In genomic region chr20:35122787-35123405, GRCh38 we compare ENCODE assay signal across 16 cellular contexts. TPM values are rescaled to one million over a fixed set of nuclear protein-coding genes. Genes with fewer than 3 reads are reported as not detected.
DNase-seq lines count a peak whose midpoint lies in the region; ATAC-seq, FAIRE-seq and TF ChIP-seq lines count a peak whose summit lies in the region.
"Had no signal": no experiment of that assay in that cellular context is flagged by ENCODE, and none has a peak within 500 bp of the region (broad histone marks: within the 10 kb centered on the region; RNA-seq: fewer than 3 reads in every experiment).

No MANE protein-coding gene starts in this region.

- H3K27me3 ChIP-seq in HepG2 (ENCODE audit: control insufficient read depth in 1 of 2, insufficient read depth in 2 of 2, low read length in 2 of 2) (no peaks in the 10 kb centered on the region), right lobe of liver (no peaks in the 10 kb centered on the region), HAP-1 (ENCODE audit: low read depth) (no peaks in the 10 kb centered on the region)

- H3K4me3 Mint-ChIP-seq in memory B cell (no peak overlapping the region), mesothelial cell of epicardium (no peak overlapping the region)
- H3K4me3 Mint-ChIP-seq: B cell; CD4-positive, alpha-beta T cell; GM23338 had no signal

- CTCF ChIA-PET in HepG2 (lab: Yijun Ruan, JAX; ENCODE audit: low intra/inter-chr PET ratio, low total read pairs): no interaction called here

- H3K27ac ChIP-seq in HepG2 (ENCODE audit: extremely low read length, insufficient read depth, low read length) (no peak overlapping the region), right lobe of liver (no peak overlapping the region)

- H3K4me1 ChIP-seq in HepG2 (ENCODE audit: insufficient read depth, low read length) (no peaks in the 10 kb centered on the region), right lobe of liver (peaks cover 0 to 3% (median 0%) of the 10 kb centered on the region in 4 donors), HAP-1 (no peaks in the 10 kb centered on the region)

- no peak for ATAC-seq in HepG2
- no peak for ATAC-seq in right lobe of liver
- ATAC-seq in memory B cell (ENCODE audit: low read depth): no peak
- no peak for ATAC-seq in GM19035 (IDR thresholded peaks at IDR 0.05; ENCODE audit: unreplicated experiment)
- ATAC-seq: GM12878, GM23338 had no signal

- intact Hi-C loops in HepG2 (cut with micrococcal nuclease; ENCODE audit: unreplicated experiment) (no loop called here), right lobe of liver (cut with DNase I) (no loop called here)

- POLR2A ChIA-PET in HepG2 (lab: Yijun Ruan, JAX): no interaction called here

- H3K9me3 ChIP-seq in HepG2 (ENCODE audit: low read length) (no peaks in the 10 kb centered on the region), right lobe of liver (no peaks in the 10 kb centered on the region), HAP-1 (no peaks in the 10 kb centered on the region)

- TF ChIP-seq CTCF in HepG2 (CRISPR knock-in tag; IDR thresholded peaks at IDR 0.05) (no peak), right lobe of liver (IDR thresholded peaks at IDR 0.05) (no peak), mesothelial cell of epicardium (IDR thresholded peaks at IDR 0.05; ENCODE audit: unreplicated experiment) (no peak)

- no peaks in the 10 kb centered on the region for H3K79me2 ChIP-seq in HepG2 (ENCODE audit: insufficient read depth, low read length)

- no peak for TF ChIP-seq EP300 in HepG2 (IDR thresholded peaks at IDR 0.05; ENCODE audit: low read depth in 2 of 2, low read length in 2 of 2)
- TF ChIP-seq EP300 in HepG2 (CRISPR knock-in tag; IDR thresholded peaks at IDR 0.05; ENCODE audit: borderline replicate concordance): no peak

- H3K27ac Mint-ChIP-seq in memory B cell (peak overlapping the region; percentile 35), mesothelial cell of epicardium (no peak overlapping the region)
- H3K27ac Mint-ChIP-seq: B cell; CD4-positive, alpha-beta T cell; GM23338 had no signal

- no peak overlapping the region for H3K9ac ChIP-seq in HepG2 (ENCODE audit: insufficient read depth, low read depth, low read length)

- no peak overlapping the region for H3K4me3 ChIP-seq in HepG2 (replicated peaks in 1 of 3; ENCODE audit: insufficient read depth in 1 of 3, low read depth in 2 of 3, low read length in 3 of 3)
- H3K4me3 ChIP-seq in right lobe of liver: no peak overlapping the region
- H3K4me3 ChIP-seq in HAP-1: no peak overlapping the region
- H3K4me3 ChIP-seq: GM12878, GM23338 had no signal

- H3K4me1 Mint-ChIP-seq in memory B cell (peaks cover 2% of the 10 kb centered on the region), mesothelial cell of epicardium (no peaks in the 10 kb centered on the region)
- H3K4me1 Mint-ChIP-seq: B cell, GM23338 had no signal

- H3K9me3 Mint-ChIP-seq in memory B cell (no peaks in the 10 kb centered on the region), mesothelial cell of epicardium (no peaks in the 10 kb centered on the region)
- H3K9me3 Mint-ChIP-seq: CD4-positive, alpha-beta T cell; GM23338 had no signal

- no TSS peak for BruUV-seq in HepG2 (replicated peaks; lab: Mats Ljungman, UMichigan)

- H3K27me3 Mint-ChIP-seq in memory B cell (no peaks in the 10 kb centered on the region), mesothelial cell of epicardium (ENCODE audit: low read depth) (no peaks in the 10 kb centered on the region)
- H3K27me3 Mint-ChIP-seq: B cell; CD4-positive, alpha-beta T cell had no signal

- in situ Hi-C loops in HepG2 (cut with HindIII; ENCODE audit: extremely low pct_ligation_motif_present, low pct_unique_long_range_greater_than_20kb) (no loop called here), HAP-1 (cut with MboI; ENCODE audit: low sequenced_read_pairs) (no loop called here)

- H4K20me1 ChIP-seq in HepG2 (ENCODE audit: insufficient read depth, low read length): no peaks in the 10 kb centered on the region

- H3K4me2 ChIP-seq in HepG2 (ENCODE audit: low read depth, low read length): no peak overlapping the region
- H3K4me2 ChIP-seq: GM23338 had no signal

- DNase-seq in HepG2 (ENCODE audit: low spot score): no peak
- no peak for DNase-seq in right lobe of liver
- peak; percentile 62 for DNase-seq in dermis blood vessel endothelial cell
- no peak for DNase-seq in memory B cell (ENCODE audit: low spot score in 2 of 2)
- no peak for DNase-seq in mesothelial cell of epicardium (ENCODE audit: low spot score in 2 of 2, unreplicated experiment in 2 of 2)
- no peak for DNase-seq in HAP-1 (ENCODE audit: low spot score in 2 of 2)
- DNase-seq: C1 segment of cervical spinal cord; CD4-positive, alpha-beta T cell; DMS79; H7 had no signal

- FAIRE-seq in HepG2 (lab: Jason Lieb, UNC): no peak
- FAIRE-seq: A204.1, GM12878, GM18507 had no signal

- 94% methylated on average over 5 of the region's 5 CpGs for WGBS in HepG2 (ENCODE audit: low lambda C conversion rate)
- 82% methylated on average over 3 of the region's 5 CpGs for WGBS in right lobe of liver (ENCODE audit: insufficient coverage, low coverage, low lambda C conversion rate, missing lambda C conversion rate)

- H2AFZ ChIP-seq in HepG2 (ENCODE audit: low read length): no peak overlapping the region
- H2AFZ ChIP-seq: GM23338 had no signal

- TF ChIP-seq POLR2A in HepG2 (IDR thresholded peaks at IDR 0.05; ENCODE audit: insufficient read depth in 1 of 2, low read depth in 2 of 2, low read length in 2 of 2) (no peak), right lobe of liver (IDR thresholded peaks at IDR 0.05) (no peak)

- H3K36me3 Mint-ChIP-seq in memory B cell (peaks cover 44% of the 10 kb centered on the region), mesothelial cell of epicardium (peaks cover 46% of the 10 kb centered on the region)

- TF ChIP-seq RAD21 in HepG2 (CRISPR knock-in tag; IDR thresholded peaks at IDR 0.05): no peak

- H3K36me3 ChIP-seq in HepG2 (replicated peaks in 1 of 2; ENCODE audit: control insufficient read depth in 1 of 2, insufficient read depth in 2 of 2, low read length in 2 of 2): peaks cover 12 to 43% of the 10 kb centered on the region in 2 experiments
- H3K36me3 ChIP-seq in right lobe of liver: peaks cover 7 to 87% (median 45%) of the 10 kb centered on the region in 4 donors
- H3K36me3 ChIP-seq in HAP-1 (replicated peaks): peaks cover 60% of the 10 kb centered on the region

RNA-seq across cellular contexts. Expression of gene EDEM2, which starts 24.2 kb away (rescaled TPM):
- total RNA-seq in HepG2 (2016; rRNA removed; fragmentation: Illumina TruSeq; extraction: Trizol) (26.1 and 46.9 TPM in 2 replicates), right lobe of liver (10 to 100 TPM; 20.1 to 28.0 (median 23.9) TPM), dermis blood vessel endothelial cell (82.9 and 92.2 TPM in 2 replicates), mesothelial cell of epicardium (15.1 to 17.3 TPM (median 16.5 TPM) in 3 replicates)
- 13.9 and 15.6 TPM in 2 replicates for total RNA-seq in HepG2 (2016; cell fraction: cytosol; rRNA removed; fragmentation: Illumina TruSeq; extraction: Trizol; ENCODE audit: low read depth)
- 25.6 and 48.5 TPM in 2 replicates for total RNA-seq in HepG2 (2016; cell fraction: insoluble cytoplasmic fraction; rRNA removed; fragmentation: Illumina TruSeq; extraction: Trizol)
- total RNA-seq in HepG2 (2016; cell fraction: membrane; rRNA removed; fragmentation: Illumina TruSeq; extraction: Trizol): 27.6 and 30.5 TPM in 2 replicates
- 36.5 and 40.3 TPM in 2 replicates for total RNA-seq in HepG2 (2016; cell fraction: nucleus; rRNA removed; fragmentation: Illumina TruSeq; extraction: Trizol)
- polyA plus RNA-seq in HepG2 (2011; rRNA removed): 33.1 and 35.6 TPM in 2 replicates
- 29.4 and 30.1 TPM in 2 replicates for polyA plus RNA-seq in HepG2 (2011; cell fraction: cytosol; rRNA removed)
- 20.5 and 25.0 TPM in 2 replicates for polyA plus RNA-seq in HepG2 (2011; cell fraction: nucleus; rRNA removed)
- 28.5 and 32.2 TPM in 2 replicates for polyA plus RNA-seq in HepG2 (2012)
- polyA plus RNA-seq in HepG2 (2016; cell fraction: cytosol; fragmentation: Illumina TruSeq; extraction: Trizol; ENCODE audit: low read depth): 14.6 and 16.0 TPM in 2 replicates
- 23.9 and 24.8 TPM in 2 replicates for polyA plus RNA-seq in HepG2 (2016; cell fraction: insoluble cytoplasmic fraction; fragmentation: Illumina TruSeq; extraction: Trizol; ENCODE audit: low read depth)
- polyA plus RNA-seq in HepG2 (2016; cell fraction: membrane; fragmentation: Illumina TruSeq; extraction: Trizol; ENCODE audit: low read depth): 21.0 and 21.5 TPM in 2 replicates
- polyA plus RNA-seq in HepG2 (2016; cell fraction: nucleus; fragmentation: Illumina TruSeq; extraction: Trizol; ENCODE audit: insufficient read depth, low read depth): 57.4 and 60.1 TPM in 2 replicates
- 13.5 and 24.8 TPM in 2 replicates for polyA minus RNA-seq in HepG2 (2011; rRNA and poly(A)+ RNA removed; ENCODE audit: low replicate concordance)
- polyA minus RNA-seq in HepG2 (2011; cell fraction: cytosol; rRNA and poly(A)+ RNA removed): 10.6 and 16.1 TPM in 2 replicates
- 5.9 and 9.2 TPM in 2 replicates for polyA minus RNA-seq in HepG2 (2011; cell fraction: nucleus; rRNA and poly(A)+ RNA removed)

RNA-seq across cellular contexts. Expression of gene TRPC4AP, which starts 30.3 kb away (rescaled TPM):
- 136 and 161 TPM in 2 replicates for total RNA-seq in HepG2 (2016; rRNA removed; fragmentation: Illumina TruSeq; extraction: Trizol)
- total RNA-seq in HepG2 (2016; cell fraction: cytosol; rRNA removed; fragmentation: Illumina TruSeq; extraction: Trizol; ENCODE audit: low read depth): 14.0 and 17.1 TPM in 2 replicates
- total RNA-seq in HepG2 (2016; cell fraction: insoluble cytoplasmic fraction; rRNA removed; fragmentation: Illumina TruSeq; extraction: Trizol): 135 and 149 TPM in 2 replicates
- 40.4 and 43.8 TPM in 2 replicates for total RNA-seq in HepG2 (2016; cell fraction: membrane; rRNA removed; fragmentation: Illumina TruSeq; extraction: Trizol)
- total RNA-seq in HepG2 (2016; cell fraction: nucleus; rRNA removed; fragmentation: Illumina TruSeq; extraction: Trizol): 93.4 and 104 TPM in 2 replicates
- polyA plus RNA-seq in HepG2 (2011; rRNA removed): 137 and 161 TPM in 2 replicates
- polyA plus RNA-seq in HepG2 (2011; cell fraction: cytosol; rRNA removed): 124 and 126 TPM in 2 replicates
- polyA plus RNA-seq in HepG2 (2011; cell fraction: nucleus; rRNA removed): 271 and 292 TPM in 2 replicates
- polyA plus RNA-seq in HepG2 (2012): 99.8 and 102 TPM in 2 replicates
- 9.6 and 11.2 TPM in 2 replicates for polyA plus RNA-seq in HepG2 (2016; cell fraction: cytosol; fragmentation: Illumina TruSeq; extraction: Trizol; ENCODE audit: low read depth)
- polyA plus RNA-seq in HepG2 (2016; cell fraction: insoluble cytoplasmic fraction; fragmentation: Illumina TruSeq; extraction: Trizol; ENCODE audit: low read depth): 107 and 117 TPM in 2 replicates
- polyA plus RNA-seq in HepG2 (2016; cell fraction: membrane; fragmentation: Illumina TruSeq; extraction: Trizol; ENCODE audit: low read depth): 20.1 and 21.8 TPM in 2 replicates
- 123 and 137 TPM in 2 replicates for polyA plus RNA-seq in HepG2 (2016; cell fraction: nucleus; fragmentation: Illumina TruSeq; extraction: Trizol; ENCODE audit: insufficient read depth, low read depth)
- polyA minus RNA-seq in HepG2 (2011; rRNA and poly(A)+ RNA removed; ENCODE audit: low replicate concordance): 113 and 272 TPM in 2 replicates
- 117 and 119 TPM in 2 replicates for polyA minus RNA-seq in HepG2 (2011; cell fraction: cytosol; rRNA and poly(A)+ RNA removed)
- 108 and 134 TPM in 2 replicates for polyA minus RNA-seq in HepG2 (2011; cell fraction: nucleus; rRNA and poly(A)+ RNA removed)
- total RNA-seq in right lobe of liver: 10 to 100 TPM; 27.6 to 39.3 (median 34.6) TPM
- 90.2 and 100 TPM in 2 replicates for total RNA-seq in dermis blood vessel endothelial cell
- total RNA-seq in mesothelial cell of epicardium: 93.8 to 96.2 TPM (median 95.6 TPM) in 3 replicates

RNA-seq across cellular contexts. Expression of gene PROCR, which starts 49.0 kb away (rescaled TPM):
- total RNA-seq in HepG2 (2016; rRNA removed; fragmentation: Illumina TruSeq; extraction: Trizol) (0.63 and 1.4 TPM in 2 replicates), right lobe of liver (10 to 100 TPM in 1 of 6 experiments, 1 to 10 TPM in 5; 1.4 to 11.0 (median 2.6) TPM), dermis blood vessel endothelial cell (124 and 176 TPM in 2 replicates), mesothelial cell of epicardium (4.0 to 4.7 TPM (median 4.4 TPM) in 3 replicates)
- total RNA-seq in HepG2 (2016; cell fraction: cytosol; rRNA removed; fragmentation: Illumina TruSeq; extraction: Trizol; ENCODE audit: low read depth): 0.61 and 0.62 TPM in 2 replicates
- total RNA-seq in HepG2 (2016; cell fraction: insoluble cytoplasmic fraction; rRNA removed; fragmentation: Illumina TruSeq; extraction: Trizol): 0.54 and 1.5 TPM in 2 replicates
- total RNA-seq in HepG2 (2016; cell fraction: membrane; rRNA removed; fragmentation: Illumina TruSeq; extraction: Trizol): 0.49 and 0.65 TPM in 2 replicates
- total RNA-seq in HepG2 (2016; cell fraction: nucleus; rRNA removed; fragmentation: Illumina TruSeq; extraction: Trizol): 0.87 and 1.2 TPM in 2 replicates
- 1.7 and 1.9 TPM in 2 replicates for polyA plus RNA-seq in HepG2 (2011; rRNA removed)
- 1.6 and 2.1 TPM in 2 replicates for polyA plus RNA-seq in HepG2 (2011; cell fraction: cytosol; rRNA removed)
- polyA plus RNA-seq in HepG2 (2011; cell fraction: nucleus; rRNA removed): 1.3 and 1.5 TPM in 2 replicates
- polyA plus RNA-seq in HepG2 (2012): 1.7 and 2.1 TPM in 2 replicates
- 0.54 and 0.74 TPM in 2 replicates for polyA plus RNA-seq in HepG2 (2016; cell fraction: cytosol; fragmentation: Illumina TruSeq; extraction: Trizol; ENCODE audit: low read depth)
- polyA plus RNA-seq in HepG2 (2016; cell fraction: insoluble cytoplasmic fraction; fragmentation: Illumina TruSeq; extraction: Trizol; ENCODE audit: low read depth): 0.36 and 0.46 TPM in 2 replicates
- 0.41 and 0.64 TPM in 2 replicates for polyA plus RNA-seq in HepG2 (2016; cell fraction: membrane; fragmentation: Illumina TruSeq; extraction: Trizol; ENCODE audit: low read depth)
- 1.9 and 2.4 TPM in 2 replicates for polyA plus RNA-seq in HepG2 (2016; cell fraction: nucleus; fragmentation: Illumina TruSeq; extraction: Trizol; ENCODE audit: insufficient read depth, low read depth)
- 1.9 and 27.7 TPM in 2 replicates for polyA minus RNA-seq in HepG2 (2011; rRNA and poly(A)+ RNA removed; ENCODE audit: low replicate concordance)
- 0.88 and 1.2 TPM in 2 replicates for polyA minus RNA-seq in HepG2 (2011; cell fraction: cytosol; rRNA and poly(A)+ RNA removed)
- polyA minus RNA-seq in HepG2 (2011; cell fraction: nucleus; rRNA and poly(A)+ RNA removed): 0.50 TPM in 1 of 2 replicates, not detected in the other

Comparison
In these comparisons a context has a peak if more than half of its experiments do, and no peak if none do; other contexts are left out.
1. RNA of gene PROCR, which starts 49.0 kb away (total RNA-seq): 124 to 176 TPM in dermis blood vessel endothelial cell; 4.0 to 4.7 TPM in mesothelial cell of epicardium, 1.4 to 11.0 TPM in right lobe of liver and 0.49 to 1.5 TPM in HepG2; every median in the first group is over 10 times any median in the second.